In the genomic region with DNA sequence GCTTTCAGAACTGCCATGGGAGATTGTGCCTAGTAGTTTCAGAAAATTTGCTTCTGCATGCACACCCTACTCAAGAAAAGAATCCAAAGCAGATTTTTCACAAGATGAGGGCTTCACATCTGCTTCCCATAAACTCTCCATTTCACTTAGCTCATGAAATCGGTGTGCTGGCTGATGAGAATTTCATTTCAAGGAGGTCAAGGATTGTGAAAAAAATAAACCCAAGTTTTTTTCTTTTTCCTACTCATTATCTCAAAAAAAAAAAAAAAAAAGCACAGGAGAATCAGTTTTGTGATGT, we compare ENCODE assay signal across 17 cellular contexts. TPM values are rescaled to one million over a fixed set of nuclear protein-coding genes. Genes with fewer than 3 reads are reported as not detected.
"Had no signal": no experiment of that assay in that cellular context is flagged by ENCODE, and none has a peak within 500 bp of the region (broad histone marks: within the 10 kb centered on the region; RNA-seq: fewer than 3 reads in every experiment).

No MANE protein-coding gene starts in this region.

- ATAC-seq: activated naive CD8-positive, alpha-beta T cell treated with anti-CD3 and anti-CD28 coated beads, Interleukin-2, amount 50 U/mL, for 24 hours had no signal

- H3K36me3 ChIP-seq: ovary, stomach, thyroid gland had no signal

- H3K4me1 ChIP-seq: foreskin keratinocyte had no signal

- DNase-seq: activated CD4-positive, alpha-beta memory T cell treated with anti-CD3 and anti-CD28 coated beads, Interleukin-2, amount 10 ng/mL, durations not matched to agents 7 days and 5 days; activated CD8-positive, alpha-beta memory T cell treated with anti-CD3 and anti-CD28 coated beads, Interleukin-2, amount 50 U/mL, for 4 hours; activated naive CD8-positive, alpha-beta T cell treated with anti-CD3 and anti-CD28 coated beads, Interleukin-2, amount 50 U/mL, for 24 hours; head of caudate nucleus; nephron progenitor cell; ovary; stimulated activated CD4-positive, alpha-beta T cell treated with anti-CD3 and anti-CD28 coated beads, Interleukin-15, amount 100 ng/mL, for 24 hours; stimulated activated CD4-positive, alpha-beta T cell treated with anti-CD3 and anti-CD28 coated beads, Interleukin-4, amount 100 ng/mL, for 4 hours; stomach; thyroid gland had no signal

- H3K27ac ChIP-seq: foreskin keratinocyte, ovary, thyroid gland, VCaP had no signal

- H3K27me3 ChIP-seq: foreskin keratinocyte, ovary, stomach, thyroid gland had no signal

- H3K4me3 ChIP-seq: ovary, stomach, thyroid gland had no signal

- H3K9me3 ChIP-seq: ovary, stomach, thyroid gland had no signal

RNA-seq across cellular contexts. Expression of gene ADH7, which starts 3.4 kb away (rescaled TPM):
- total RNA-seq: activated CD4-positive, alpha-beta memory T cell treated with anti-CD3 and anti-CD28 coated beads, Interleukin-2, amount 10 ng/mL, durations not matched to agents 7 days and 5 days; astrocyte; cardiac septum; endothelial cell of umbilical vein; foreskin keratinocyte; ovary; renal cortical epithelial cell; SK-MEL-5; thyroid gland had no signal
- polyA plus RNA-seq: endothelial cell of umbilical vein, foreskin keratinocyte, ovary had no signal
